ENCODE assay signal across 1 cellular context in the genomic region with DNA sequence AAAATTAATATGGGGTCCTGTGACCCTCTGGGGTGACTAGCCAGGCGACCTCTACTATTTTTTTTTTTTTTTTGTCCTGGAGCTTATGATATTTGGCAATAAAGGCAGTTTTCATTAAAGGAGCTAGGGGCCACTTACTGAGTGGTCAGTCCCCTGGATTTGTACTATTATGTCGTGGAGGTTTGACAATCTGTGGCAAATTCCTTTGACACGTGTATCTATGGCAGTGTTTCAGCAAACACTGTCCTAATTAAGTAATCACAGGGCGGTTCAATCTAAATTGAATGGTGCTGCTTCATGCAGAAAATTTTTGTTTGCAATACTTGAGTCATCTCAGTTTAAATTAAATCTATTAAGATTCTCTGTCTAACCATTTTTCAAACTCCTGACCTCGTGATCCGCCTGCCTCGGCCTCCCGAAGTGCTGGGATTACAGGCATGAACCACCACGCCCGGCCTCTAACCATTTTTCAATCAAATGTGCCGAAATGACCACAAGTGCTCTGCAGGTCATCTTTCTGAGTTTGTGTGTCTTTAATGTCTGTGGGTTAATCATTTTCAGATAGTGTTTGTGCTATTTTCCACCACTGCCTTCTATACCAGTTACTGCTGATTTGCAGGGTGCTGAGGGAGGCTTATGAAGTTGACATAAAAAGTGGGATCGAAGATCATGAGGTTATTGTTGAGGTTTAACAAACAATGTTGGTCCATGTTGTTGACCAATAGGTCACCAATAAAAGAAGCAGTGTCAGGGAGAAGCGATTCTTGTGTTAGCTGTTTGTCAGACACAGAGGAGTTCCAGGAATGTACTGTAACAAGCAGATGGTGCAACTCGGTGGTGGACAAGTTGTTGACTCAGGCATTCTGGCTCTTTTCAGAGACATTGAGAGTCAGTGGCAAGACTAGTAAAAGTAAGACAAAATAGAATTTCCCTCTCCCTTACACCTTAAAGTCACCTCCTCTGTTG.
TF ChIP-seq lines count a peak whose summit lies in the region.

No MANE protein-coding gene starts in this region.

TF ChIP-seq in HepG2, 621 proteins besides CTCF, POLR2A, EP300 and RAD21 (continued from another document and continues in another):
- TF ChIP-seq, protein P1, sequence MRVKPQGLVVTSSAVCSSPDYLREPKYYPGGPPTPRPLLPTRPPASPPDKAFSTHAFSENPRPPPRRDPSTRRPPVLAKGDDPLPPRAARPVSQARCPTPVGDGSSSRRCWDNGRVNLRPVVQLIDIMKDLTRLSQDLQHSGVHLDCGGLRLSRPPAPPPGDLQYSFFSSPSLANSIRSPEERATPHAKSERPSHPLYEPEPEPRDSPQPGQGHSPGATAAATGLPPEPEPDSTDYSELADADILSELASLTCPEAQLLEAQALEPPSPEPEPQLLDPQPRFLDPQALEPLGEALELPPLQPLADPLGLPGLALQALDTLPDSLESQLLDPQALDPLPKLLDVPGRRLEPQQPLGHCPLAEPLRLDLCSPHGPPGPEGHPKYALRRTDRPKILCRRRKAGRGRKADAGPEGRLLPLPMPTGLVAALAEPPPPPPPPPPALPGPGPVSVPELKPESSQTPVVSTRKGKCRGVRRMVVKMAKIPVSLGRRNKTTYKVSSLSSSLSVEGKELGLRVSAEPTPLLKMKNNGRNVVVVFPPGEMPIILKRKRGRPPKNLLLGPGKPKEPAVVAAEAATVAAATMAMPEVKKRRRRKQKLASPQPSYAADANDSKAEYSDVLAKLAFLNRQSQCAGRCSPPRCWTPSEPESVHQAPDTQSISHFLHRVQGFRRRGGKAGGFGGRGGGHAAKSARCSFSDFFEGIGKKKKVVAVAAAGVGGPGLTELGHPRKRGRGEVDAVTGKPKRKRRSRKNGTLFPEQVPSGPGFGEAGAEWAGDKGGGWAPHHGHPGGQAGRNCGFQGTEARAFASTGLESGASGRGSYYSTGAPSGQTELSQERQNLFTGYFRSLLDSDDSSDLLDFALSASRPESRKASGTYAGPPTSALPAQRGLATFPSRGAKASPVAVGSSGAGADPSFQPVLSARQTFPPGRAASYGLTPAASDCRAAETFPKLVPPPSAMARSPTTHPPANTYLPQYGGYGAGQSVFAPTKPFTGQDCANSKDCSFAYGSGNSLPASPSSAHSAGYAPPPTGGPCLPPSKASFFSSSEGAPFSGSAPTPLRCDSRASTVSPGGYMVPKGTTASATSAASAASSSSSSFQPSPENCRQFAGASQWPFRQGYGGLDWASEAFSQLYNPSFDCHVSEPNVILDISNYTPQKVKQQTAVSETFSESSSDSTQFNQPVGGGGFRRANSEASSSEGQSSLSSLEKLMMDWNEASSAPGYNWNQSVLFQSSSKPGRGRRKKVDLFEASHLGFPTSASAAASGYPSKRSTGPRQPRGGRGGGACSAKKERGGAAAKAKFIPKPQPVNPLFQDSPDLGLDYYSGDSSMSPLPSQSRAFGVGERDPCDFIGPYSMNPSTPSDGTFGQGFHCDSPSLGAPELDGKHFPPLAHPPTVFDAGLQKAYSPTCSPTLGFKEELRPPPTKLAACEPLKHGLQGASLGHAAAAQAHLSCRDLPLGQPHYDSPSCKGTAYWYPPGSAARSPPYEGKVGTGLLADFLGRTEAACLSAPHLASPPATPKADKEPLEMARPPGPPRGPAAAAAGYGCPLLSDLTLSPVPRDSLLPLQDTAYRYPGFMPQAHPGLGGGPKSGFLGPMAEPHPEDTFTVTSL (CRISPR knock-in tag; IDR thresholded peaks at IDR 0.05; ENCODE audit: borderline replicate concordance) = peak; percentile 99
- TF ChIP-seq, protein P2, sequence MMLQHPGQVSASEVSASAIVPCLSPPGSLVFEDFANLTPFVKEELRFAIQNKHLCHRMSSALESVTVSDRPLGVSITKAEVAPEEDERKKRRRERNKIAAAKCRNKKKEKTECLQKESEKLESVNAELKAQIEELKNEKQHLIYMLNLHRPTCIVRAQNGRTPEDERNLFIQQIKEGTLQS (CRISPR knock-in tag; IDR thresholded peaks at IDR 0.05) = peak; percentile 85
- TF ChIP-seq ATM (IDR thresholded peaks at IDR 0.05; ENCODE audit: borderline replicate concordance) (no peak), BORCS8-MEF2B (CRISPR knock-in tag; IDR thresholded peaks at IDR 0.05) (0 out of 2 replicates have a peak, but pooled peaks have one; percentile 45), ISX (CRISPR knock-in tag; conservative IDR thresholded peaks at IDR 0.05) (no peak), TEAD3 (CRISPR knock-in tag; optimal IDR thresholded peaks at IDR 0.05; ENCODE audit: borderline replicate concordance) (peak; percentile 99), ZNF224 (CRISPR knock-in tag; IDR thresholded peaks at IDR 0.05) (peak; percentile 53; the same call in 1 of the 2 replicates), FOXK2 (IDR thresholded peaks at IDR 0.05) (peak; percentile 95), FOXM1 (CRISPR knock-in tag; IDR thresholded peaks at IDR 0.05) (no peak), CREB1 (IDR thresholded peaks at IDR 0.05) (peak; percentile 58; the same call in 1 of the 2 replicates), CREB1 (CRISPR knock-in tag; IDR thresholded peaks at IDR 0.05) (peak; percentile 86), ZNF530 (CRISPR knock-in tag; IDR thresholded peaks at IDR 0.05; ENCODE audit: low read depth) (no peak), PPARG (CRISPR knock-in tag; conservative IDR thresholded peaks at IDR 0.05) (peak; percentile 85), SOX6 (IDR thresholded peaks at IDR 0.05) (no peak), SOX6 (CRISPR knock-in tag; IDR thresholded peaks at IDR 0.05) (peak; percentile 100), ZNF670 (CRISPR knock-in tag; IDR thresholded peaks at IDR 0.05; ENCODE audit: borderline replicate concordance) (peak; percentile 80; the same call in 1 of the 2 replicates), SMC3 (IDR thresholded peaks at IDR 0.05; ENCODE audit: low read length) (peak; percentile 66), ESRRA (CRISPR knock-in tag; IDR thresholded peaks at IDR 0.05; ENCODE audit: low read depth) (no peak; the same call in 1 of the 2 replicates), ZMYM2 (CRISPR knock-in tag; IDR thresholded peaks at IDR 0.05) (peak; percentile 87), MIER2 (CRISPR knock-in tag; IDR thresholded peaks at IDR 0.05) (peak; percentile 79), MAZ (IDR thresholded peaks at IDR 0.05; ENCODE audit: borderline replicate concordance, low read depth, low read length) (no peak), MAZ (CRISPR knock-in tag; IDR thresholded peaks at IDR 0.05; ENCODE audit: low read depth) (peak; percentile 82), ZNF777 (CRISPR knock-in tag; IDR thresholded peaks at IDR 0.05) (no peak), ZNF619 (CRISPR knock-in tag; IDR thresholded peaks at IDR 0.05) (peak; percentile 46; the same call in 1 of the 2 replicates), TMF1 (CRISPR knock-in tag; IDR thresholded peaks at IDR 0.05; ENCODE audit: low read depth) (no peak), SKI (IDR thresholded peaks at IDR 0.05; ENCODE audit: partially characterized antibody) (peak; percentile 93), ZNF367 (CRISPR knock-in tag; IDR thresholded peaks at IDR 0.05; ENCODE audit: borderline replicate concordance) (no peak)
- TF ChIP-seq, protein P3, sequence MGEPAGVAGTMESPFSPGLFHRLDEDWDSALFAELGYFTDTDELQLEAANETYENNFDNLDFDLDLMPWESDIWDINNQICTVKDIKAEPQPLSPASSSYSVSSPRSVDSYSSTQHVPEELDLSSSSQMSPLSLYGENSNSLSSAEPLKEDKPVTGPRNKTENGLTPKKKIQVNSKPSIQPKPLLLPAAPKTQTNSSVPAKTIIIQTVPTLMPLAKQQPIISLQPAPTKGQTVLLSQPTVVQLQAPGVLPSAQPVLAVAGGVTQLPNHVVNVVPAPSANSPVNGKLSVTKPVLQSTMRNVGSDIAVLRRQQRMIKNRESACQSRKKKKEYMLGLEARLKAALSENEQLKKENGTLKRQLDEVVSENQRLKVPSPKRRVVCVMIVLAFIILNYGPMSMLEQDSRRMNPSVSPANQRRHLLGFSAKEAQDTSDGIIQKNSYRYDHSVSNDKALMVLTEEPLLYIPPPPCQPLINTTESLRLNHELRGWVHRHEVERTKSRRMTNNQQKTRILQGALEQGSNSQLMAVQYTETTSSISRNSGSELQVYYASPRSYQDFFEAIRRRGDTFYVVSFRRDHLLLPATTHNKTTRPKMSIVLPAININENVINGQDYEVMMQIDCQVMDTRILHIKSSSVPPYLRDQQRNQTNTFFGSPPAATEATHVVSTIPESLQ (CRISPR knock-in tag; conservative IDR thresholded peaks at IDR 0.05) = no peak
- TF ChIP-seq, protein P4, sequence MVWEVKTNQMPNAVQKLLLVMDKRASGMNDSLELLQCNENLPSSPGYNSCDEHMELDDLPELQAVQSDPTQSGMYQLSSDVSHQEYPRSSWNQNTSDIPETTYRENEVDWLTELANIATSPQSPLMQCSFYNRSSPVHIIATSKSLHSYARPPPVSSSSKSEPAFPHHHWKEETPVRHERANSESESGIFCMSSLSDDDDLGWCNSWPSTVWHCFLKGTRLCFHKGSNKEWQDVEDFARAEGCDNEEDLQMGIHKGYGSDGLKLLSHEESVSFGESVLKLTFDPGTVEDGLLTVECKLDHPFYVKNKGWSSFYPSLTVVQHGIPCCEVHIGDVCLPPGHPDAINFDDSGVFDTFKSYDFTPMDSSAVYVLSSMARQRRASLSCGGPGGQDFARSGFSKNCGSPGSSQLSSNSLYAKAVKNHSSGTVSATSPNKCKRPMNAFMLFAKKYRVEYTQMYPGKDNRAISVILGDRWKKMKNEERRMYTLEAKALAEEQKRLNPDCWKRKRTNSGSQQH (CRISPR knock-in tag; IDR thresholded peaks at IDR 0.05; ENCODE audit: low read depth) = no peak
- TF ChIP-seq, protein P5, sequence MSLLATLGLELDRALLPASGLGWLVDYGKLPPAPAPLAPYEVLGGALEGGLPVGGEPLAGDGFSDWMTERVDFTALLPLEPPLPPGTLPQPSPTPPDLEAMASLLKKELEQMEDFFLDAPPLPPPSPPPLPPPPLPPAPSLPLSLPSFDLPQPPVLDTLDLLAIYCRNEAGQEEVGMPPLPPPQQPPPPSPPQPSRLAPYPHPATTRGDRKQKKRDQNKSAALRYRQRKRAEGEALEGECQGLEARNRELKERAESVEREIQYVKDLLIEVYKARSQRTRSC (CRISPR knock-in tag; IDR thresholded peaks at IDR 0.05; ENCODE audit: low read depth) = no peak
- TF ChIP-seq, protein P6, sequence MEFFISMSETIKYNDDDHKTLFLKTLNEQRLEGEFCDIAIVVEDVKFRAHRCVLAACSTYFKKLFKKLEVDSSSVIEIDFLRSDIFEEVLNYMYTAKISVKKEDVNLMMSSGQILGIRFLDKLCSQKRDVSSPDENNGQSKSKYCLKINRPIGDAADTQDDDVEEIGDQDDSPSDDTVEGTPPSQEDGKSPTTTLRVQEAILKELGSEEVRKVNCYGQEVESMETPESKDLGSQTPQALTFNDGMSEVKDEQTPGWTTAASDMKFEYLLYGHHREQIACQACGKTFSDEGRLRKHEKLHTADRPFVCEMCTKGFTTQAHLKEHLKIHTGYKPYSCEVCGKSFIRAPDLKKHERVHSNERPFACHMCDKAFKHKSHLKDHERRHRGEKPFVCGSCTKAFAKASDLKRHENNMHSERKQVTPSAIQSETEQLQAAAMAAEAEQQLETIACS (CRISPR knock-in tag; IDR thresholded peaks at IDR 0.05) = no peak
- TF ChIP-seq, protein P7, sequence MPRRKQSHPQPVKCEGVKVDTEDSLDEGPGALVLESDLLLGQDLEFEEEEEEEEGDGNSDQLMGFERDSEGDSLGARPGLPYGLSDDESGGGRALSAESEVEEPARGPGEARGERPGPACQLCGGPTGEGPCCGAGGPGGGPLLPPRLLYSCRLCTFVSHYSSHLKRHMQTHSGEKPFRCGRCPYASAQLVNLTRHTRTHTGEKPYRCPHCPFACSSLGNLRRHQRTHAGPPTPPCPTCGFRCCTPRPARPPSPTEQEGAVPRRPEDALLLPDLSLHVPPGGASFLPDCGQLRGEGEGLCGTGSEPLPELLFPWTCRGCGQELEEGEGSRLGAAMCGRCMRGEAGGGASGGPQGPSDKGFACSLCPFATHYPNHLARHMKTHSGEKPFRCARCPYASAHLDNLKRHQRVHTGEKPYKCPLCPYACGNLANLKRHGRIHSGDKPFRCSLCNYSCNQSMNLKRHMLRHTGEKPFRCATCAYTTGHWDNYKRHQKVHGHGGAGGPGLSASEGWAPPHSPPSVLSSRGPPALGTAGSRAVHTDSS (CRISPR knock-in tag; conservative IDR thresholded peaks at IDR 0.05) = no peak
- TF ChIP-seq, protein P8, sequence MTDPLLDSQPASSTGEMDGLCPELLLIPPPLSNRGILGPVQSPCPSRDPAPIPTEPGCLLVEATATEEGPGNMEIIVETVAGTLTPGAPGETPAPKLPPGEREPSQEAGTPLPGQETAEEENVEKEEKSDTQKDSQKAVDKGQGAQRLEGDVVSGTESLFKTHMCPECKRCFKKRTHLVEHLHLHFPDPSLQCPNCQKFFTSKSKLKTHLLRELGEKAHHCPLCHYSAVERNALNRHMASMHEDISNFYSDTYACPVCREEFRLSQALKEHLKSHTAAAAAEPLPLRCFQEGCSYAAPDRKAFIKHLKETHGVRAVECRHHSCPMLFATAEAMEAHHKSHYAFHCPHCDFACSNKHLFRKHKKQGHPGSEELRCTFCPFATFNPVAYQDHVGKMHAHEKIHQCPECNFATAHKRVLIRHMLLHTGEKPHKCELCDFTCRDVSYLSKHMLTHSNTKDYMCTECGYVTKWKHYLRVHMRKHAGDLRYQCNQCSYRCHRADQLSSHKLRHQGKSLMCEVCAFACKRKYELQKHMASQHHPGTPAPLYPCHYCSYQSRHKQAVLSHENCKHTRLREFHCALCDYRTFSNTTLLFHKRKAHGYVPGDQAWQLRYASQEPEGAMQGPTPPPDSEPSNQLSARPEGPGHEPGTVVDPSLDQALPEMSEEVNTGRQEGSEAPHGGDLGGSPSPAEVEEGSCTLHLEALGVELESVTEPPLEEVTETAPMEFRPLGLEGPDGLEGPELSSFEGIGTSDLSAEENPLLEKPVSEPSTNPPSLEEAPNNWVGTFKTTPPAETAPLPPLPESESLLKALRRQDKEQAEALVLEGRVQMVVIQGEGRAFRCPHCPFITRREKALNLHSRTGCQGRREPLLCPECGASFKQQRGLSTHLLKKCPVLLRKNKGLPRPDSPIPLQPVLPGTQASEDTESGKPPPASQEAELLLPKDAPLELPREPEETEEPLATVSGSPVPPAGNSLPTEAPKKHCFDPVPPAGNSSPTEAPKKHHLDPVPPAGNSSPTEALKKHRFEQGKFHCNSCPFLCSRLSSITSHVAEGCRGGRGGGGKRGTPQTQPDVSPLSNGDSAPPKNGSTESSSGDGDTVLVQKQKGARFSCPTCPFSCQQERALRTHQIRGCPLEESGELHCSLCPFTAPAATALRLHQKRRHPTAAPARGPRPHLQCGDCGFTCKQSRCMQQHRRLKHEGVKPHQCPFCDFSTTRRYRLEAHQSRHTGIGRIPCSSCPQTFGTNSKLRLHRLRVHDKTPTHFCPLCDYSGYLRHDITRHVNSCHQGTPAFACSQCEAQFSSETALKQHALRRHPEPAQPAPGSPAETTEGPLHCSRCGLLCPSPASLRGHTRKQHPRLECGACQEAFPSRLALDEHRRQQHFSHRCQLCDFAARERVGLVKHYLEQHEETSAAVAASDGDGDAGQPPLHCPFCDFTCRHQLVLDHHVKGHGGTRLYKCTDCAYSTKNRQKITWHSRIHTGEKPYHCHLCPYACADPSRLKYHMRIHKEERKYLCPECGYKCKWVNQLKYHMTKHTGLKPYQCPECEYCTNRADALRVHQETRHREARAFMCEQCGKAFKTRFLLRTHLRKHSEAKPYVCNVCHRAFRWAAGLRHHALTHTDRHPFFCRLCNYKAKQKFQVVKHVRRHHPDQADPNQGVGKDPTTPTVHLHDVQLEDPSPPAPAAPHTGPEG (CRISPR knock-in tag; IDR thresholded peaks at IDR 0.05) = peak; percentile 69; the same call in 1 of the 2 replicates
- TF ChIP-seq, protein P9, sequence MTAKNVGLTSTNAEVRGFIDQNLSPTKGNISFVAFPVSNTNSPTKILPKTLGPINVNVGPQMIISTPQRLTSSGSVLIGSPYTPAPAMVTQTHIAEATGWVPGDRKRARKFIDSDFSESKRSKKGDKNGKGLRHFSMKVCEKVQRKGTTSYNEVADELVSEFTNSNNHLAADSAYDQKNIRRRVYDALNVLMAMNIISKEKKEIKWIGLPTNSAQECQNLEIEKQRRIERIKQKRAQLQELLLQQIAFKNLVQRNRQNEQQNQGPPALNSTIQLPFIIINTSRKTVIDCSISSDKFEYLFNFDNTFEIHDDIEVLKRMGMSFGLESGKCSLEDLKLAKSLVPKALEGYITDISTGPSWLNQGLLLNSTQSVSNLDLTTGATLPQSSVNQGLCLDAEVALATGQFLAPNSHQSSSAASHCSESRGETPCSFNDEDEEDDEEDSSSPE (CRISPR knock-in tag; IDR thresholded peaks at IDR 0.05) = no peak
